Comparison of ENCODE assay signal across 8 cellular contexts in the genomic region with DNA sequence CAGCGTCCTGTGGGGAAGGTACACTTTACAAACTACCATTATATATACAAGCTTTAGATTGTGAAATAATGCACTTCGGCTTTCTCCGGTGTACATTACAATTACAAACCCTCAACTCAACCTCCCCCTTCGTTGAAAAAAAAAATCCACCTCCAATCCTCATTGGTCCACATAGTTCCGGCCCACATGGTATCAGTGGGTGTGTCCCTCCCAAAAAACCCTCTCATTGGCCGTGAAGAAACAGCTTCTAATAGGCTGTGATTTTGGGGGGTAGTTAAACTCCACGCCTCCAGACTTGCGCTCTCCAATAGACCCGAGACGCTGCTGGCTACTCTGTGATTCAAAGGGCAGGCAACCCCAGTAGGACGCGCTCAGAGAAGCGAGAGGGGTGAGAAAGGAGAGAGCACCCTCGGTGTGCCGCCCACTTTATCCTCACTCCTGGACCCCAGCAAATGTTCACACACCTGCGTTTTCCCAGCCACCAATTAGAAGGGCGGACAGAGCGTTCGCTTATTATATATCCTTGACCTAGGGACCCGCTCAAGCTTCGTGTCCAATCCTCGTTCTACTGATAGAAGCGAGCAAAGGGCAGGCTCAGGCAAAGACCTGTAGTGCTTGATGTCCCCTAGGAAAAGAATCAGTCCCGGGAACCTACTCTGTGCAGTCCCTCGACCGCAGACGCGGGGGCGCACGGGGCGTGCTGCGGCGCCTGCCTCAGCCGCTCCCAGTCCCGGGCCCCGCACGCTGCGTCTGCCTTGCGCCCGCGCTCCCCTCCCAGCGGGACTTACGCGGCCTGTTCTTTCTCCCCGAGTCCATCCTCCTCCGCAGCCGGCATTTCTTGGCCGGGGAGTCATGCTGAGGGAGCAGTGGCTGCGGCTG. TPM values are rescaled to one million over a fixed set of nuclear protein-coding genes. Genes with fewer than 3 reads are reported as not detected.
DNase-seq lines count a peak whose midpoint lies in the region; ATAC-seq and TF ChIP-seq lines count a peak whose summit lies in the region.

No MANE protein-coding gene starts in this region.

- intact Hi-C loops in Caco-2 (cut with micrococcal nuclease; ENCODE audit: unreplicated experiment), result loop anchor here (1.0 to 10.0 kb wide), 5 partner anchors 25 to 291 kb away; partner anchors contain the start of gene KIF20B

- TF ChIP-seq CTCF in Caco-2 (IDR thresholded peaks at IDR 0.05; ENCODE audit: insufficient read depth in 1 of 2, low read depth in 1 of 2, low read length in 1 of 2, severe bottlenecking in 1 of 2, unreplicated experiment in 1 of 2), result no peak

- H3K9me3 Mint-ChIP-seq in Caco-2 (ENCODE audit: unreplicated experiment), result no peaks in the 10 kb centered on the region

- BruUV-seq in Caco-2 (replicated peaks; lab: Mats Ljungman, UMichigan), result TSS peak; percentile 98

- peaks cover 16% of the 10 kb centered on the region for H3K4me1 Mint-ChIP-seq in Caco-2 (ENCODE audit: low read depth, unreplicated experiment)

- peaks cover 25% of the 10 kb centered on the region for H3K4me1 ChIP-seq in Caco-2

- no peaks in the 10 kb centered on the region for H3K27me3 ChIP-seq in Caco-2 (replicated peaks; ENCODE audit: control insufficient read depth, insufficient read depth, low read length)

- POLR2A ChIA-PET in Caco-2 (lab: Charles Lee), result interaction anchor here (0.5 to 2.6 kb wide), 13 partner anchors 18 to 1945 kb away, joined by 3 to 54 read pairs (median 4); partner anchors contain the start of gene KIF20B

- DNase-seq in Caco-2 (peak; percentile 92 to 95), HS-5 (ENCODE audit: low read depth) (peak; percentile 94), NOMO-1 (lab: John Stamatoyannopoulos, UW; ENCODE audit: unreplicated experiment in 2 of 2) (peak; percentile 97 to 99), epidermal melanocyte (ENCODE audit: insufficient read length, low spot score) (peak; percentile 96), midbrain (lab: John Stamatoyannopoulos, UW) (peak; percentile 94)
- peak; percentile 40 for DNase-seq in activated CD8-positive, alpha-beta memory T cell treated with anti-CD3 and anti-CD28 coated beads, Interleukin-2, amount 50 U/mL, for 24 hours (ENCODE audit: extremely low read depth)
- DNase-seq in stimulated activated CD8-positive, alpha-beta memory T cell treated with anti-CD3 and anti-CD28 coated beads, Interleukin-15, amount 100 ng/mL, for 48 hours (ENCODE audit: low read depth in 2 of 2), result peak; percentile 56 to 57

- H3K36me3 ChIP-seq in Caco-2 (ENCODE audit: control insufficient read depth, insufficient read depth, low read length), result no peaks in the 10 kb centered on the region

- peaks cover 3% of the 10 kb centered on the region; the same call in 1 of the 2 replicates for H3K9me3 ChIP-seq in Caco-2

- H3K4me3 Mint-ChIP-seq in Caco-2 (ENCODE audit: unreplicated experiment), result no peak overlapping the region

- CTCF ChIA-PET in Caco-2 (lab: Charles Lee), result interaction anchor here (0.6 to 1.7 kb wide), 4 partner anchors 13 to 57 kb away, joined by 3 to 28 read pairs (median 4); partner anchors contain the start of gene KIF20B

- peaks cover 6% of the 10 kb centered on the region for H3K36me3 Mint-ChIP-seq in Caco-2 (ENCODE audit: insufficient read depth, unreplicated experiment)

- H3K4me3 ChIP-seq in Caco-2 (ENCODE audit: low read depth, low read length), result peak overlapping the region; percentile 83

- no peak overlapping the region for H3K27ac Mint-ChIP-seq in Caco-2 (ENCODE audit: unreplicated experiment)

- H3K27me3 Mint-ChIP-seq in Caco-2 (ENCODE audit: insufficient read depth, unreplicated experiment), result no peaks in the 10 kb centered on the region

- peak; percentile 87 for ATAC-seq in GM21360 (IDR thresholded peaks at IDR 0.05; ENCODE audit: unreplicated experiment)

RNA-seq across cellular contexts. Expression of gene PANK1, which starts 1.0 kb away (rescaled TPM):
- 22.7 and 24.0 TPM in 2 replicates for total RNA-seq in Caco-2 (2022)

RNA-seq across cellular contexts. Expression of gene KIF20B, which starts 57.3 kb away (rescaled TPM):
- 43.2 and 43.9 TPM in 2 replicates for total RNA-seq in Caco-2 (2022)

Comparison
In these comparisons a context has a peak if more than half of its experiments do, and no peak if none do; other contexts are left out.
1. Peak in every context shown above with its lines: DNase-seq, ATAC-seq and H3K4me3 ChIP-seq.
2. DNase-seq: peak in every context shown above with its lines; median percentile 98 in NOMO-1; 96 in epidermal melanocyte; 94 in HS-5; 94 in midbrain; 94 in Caco-2; 56 in stimulated activated CD8-positive, alpha-beta memory T cell treated with anti-CD3 and anti-CD28 coated beads, Interleukin-15, amount 100 ng/mL, for 48 hours; 40 in activated CD8-positive, alpha-beta memory T cell treated with anti-CD3 and anti-CD28 coated beads, Interleukin-2, amount 50 U/mL, for 24 hours.